In genomic region chr16:88727871-88728270, GRCh38 we compare ENCODE assay signal across 24 cellular contexts. TPM values are rescaled to one million over a fixed set of nuclear protein-coding genes. Genes with fewer than 3 reads are reported as not detected.
DNase-seq lines count a peak whose midpoint lies in the region; ATAC-seq and TF ChIP-seq lines count a peak whose summit lies in the region.
"Had no signal": no experiment of that assay in that cellular context is flagged by ENCODE, and none has a peak within 500 bp of the region (broad histone marks: within the 10 kb centered on the region; RNA-seq: fewer than 3 reads in every experiment).

No MANE protein-coding gene starts in this region.

- no peaks in the 10 kb centered on the region for H3K9me3 Mint-ChIP-seq in GM23338
- H3K9me3 Mint-ChIP-seq: activated CD4-positive, alpha-beta memory T cell treated with anti-CD3 and anti-CD28 coated beads, Interleukin-2, amount 10 ng/mL, durations not matched to agents 7 days and 5 days; activated T-cell treated with anti-CD3 and anti-CD28 coated beads, Interleukin-2, amount 50 U/mL, for 4 hours; brain; WTC11 had no signal

- WGBS in mesenchymal stem cell = 66% methylated on average over 20 of the region's 20 CpGs
- 48 to 72% (median 62%) methylated on average over 10 to 20 of the region's 20 CpGs for WGBS in stomach, 5 donors

- peaks cover 70 to 83% of the 10 kb centered on the region in 2 experiments for H3K36me3 ChIP-seq in mesenchymal stem cell (ENCODE audit: control insufficient read depth in 1 of 2, insufficient read depth in 2 of 2, low read depth in 1 of 2, low read length in 2 of 2)
- peaks cover 66 to 85% (median 85%) of the 10 kb centered on the region in 4 donors for H3K36me3 ChIP-seq in stomach
- no peaks in the 10 kb centered on the region for H3K36me3 ChIP-seq in GM23338 (ENCODE audit: insufficient read depth)
- peaks cover 80% of the 10 kb centered on the region for H3K36me3 ChIP-seq in effector memory CD4-positive, alpha-beta T cell (ENCODE audit: control insufficient read depth, insufficient read depth, low read length)
- H3K36me3 ChIP-seq: gastrocnemius medialis had no signal

- H3K9me3 ChIP-seq in mesenchymal stem cell (ENCODE audit: control insufficient read depth, low read length) (no peaks in the 10 kb centered on the region), stomach (no peaks in the 10 kb centered on the region)
- no peaks in the 10 kb centered on the region for H3K9me3 ChIP-seq in effector memory CD4-positive, alpha-beta T cell (ENCODE audit: control insufficient read depth, low read length)
- H3K9me3 ChIP-seq: gastrocnemius medialis, tibial nerve had no signal

- H3K18ac ChIP-seq in mesenchymal stem cell (ENCODE audit: low read depth in 1 of 2, low read length in 2 of 2) = no peak overlapping the region

- peak overlapping the region in 1 of 2 experiments; percentile 24 for H2BK12ac ChIP-seq in mesenchymal stem cell (ENCODE audit: low read length in 2 of 2)

- no peak overlapping the region for H4K8ac ChIP-seq in mesenchymal stem cell (ENCODE audit: low read length)

- H3K27me3 Mint-ChIP-seq in GM23338 (ENCODE audit: insufficient read depth, low read depth, poor library complexity) = peaks cover 21% of the 10 kb centered on the region
- H3K27me3 Mint-ChIP-seq: activated CD4-positive, alpha-beta memory T cell treated with anti-CD3 and anti-CD28 coated beads, Interleukin-2, amount 10 ng/mL, durations not matched to agents 7 days and 5 days; brain; CD4-positive, alpha-beta memory T cell had no signal

- H3K79me2 ChIP-seq in GM23338 (replicated peaks; ENCODE audit: insufficient read depth) = no peaks in the 10 kb centered on the region

- peak overlapping the region in 1 of 2 experiments; percentile 19 for H3K23ac ChIP-seq in mesenchymal stem cell (ENCODE audit: low read length in 2 of 2)

- no peak for TF ChIP-seq CTCF in stomach (IDR thresholded peaks at IDR 0.05)
- TF ChIP-seq CTCF in GM23338 (conservative IDR thresholded peaks at IDR 0.05; ENCODE audit: low read depth in 2 of 2) = no peak

- H4K91ac ChIP-seq in mesenchymal stem cell (ENCODE audit: low read length) = no peak overlapping the region

- H2BK15ac ChIP-seq in mesenchymal stem cell (ENCODE audit: low read depth, poor library complexity, severe bottlenecking) = no peak overlapping the region

- H2AK5ac ChIP-seq in mesenchymal stem cell (ENCODE audit: low read length, severe bottlenecking) = no peak overlapping the region

- H3K79me1 ChIP-seq in mesenchymal stem cell (replicated peaks; ENCODE audit: low read length, poor library complexity, severe bottlenecking) = peaks cover 5% of the 10 kb centered on the region

- H3K4me2 ChIP-seq in mesenchymal stem cell (ENCODE audit: low read length, poor library complexity, severe bottlenecking) (peak overlapping the region; percentile 10), GM23338 (no peak overlapping the region)

- TF ChIP-seq EP300 in stomach (IDR thresholded peaks at IDR 0.05) = no peak

- no peaks in the 10 kb centered on the region for H3F3A ChIP-seq in GM23338 (replicated peaks; ENCODE audit: low read depth)

- no peak overlapping the region for H3K27ac Mint-ChIP-seq in GM23338
- H3K27ac Mint-ChIP-seq: activated CD4-positive, alpha-beta memory T cell treated with anti-CD3 and anti-CD28 coated beads, Interleukin-2, amount 10 ng/mL, durations not matched to agents 7 days and 5 days; brain; WTC11 had no signal

- H3K4me1 ChIP-seq in mesenchymal stem cell (ENCODE audit: control insufficient read depth, insufficient read depth, low read depth, low read length) (peaks cover 21% of the 10 kb centered on the region), stomach (no peaks in the 10 kb centered on the region), GM23338 (ENCODE audit: insufficient read depth) (no peaks in the 10 kb centered on the region)
- peaks cover 2% of the 10 kb centered on the region for H3K4me1 ChIP-seq in effector memory CD4-positive, alpha-beta T cell (ENCODE audit: control insufficient read depth, insufficient read depth, low read length, poor library complexity, severe bottlenecking)
- H3K4me1 ChIP-seq: gastrocnemius medialis, tibial nerve had no signal

- no peak overlapping the region for H3K14ac ChIP-seq in mesenchymal stem cell (ENCODE audit: low read length in 2 of 2)

- ATAC-seq in GM23338 = no peak
- ATAC-seq: activated T-cell treated with anti-CD3 and anti-CD28 coated beads, Interleukin-2, amount 50 U/mL, for 4 hours; gastrocnemius medialis; WTC11 had no signal

- H3K4me3 ChIP-seq in mesenchymal stem cell (ENCODE audit: insufficient read depth in 1 of 2, low read depth in 1 of 2, low read length in 2 of 2) (no peak overlapping the region), stomach (no peak overlapping the region), GM23338 (no peak overlapping the region)
- no peak overlapping the region for H3K4me3 ChIP-seq in effector memory CD4-positive, alpha-beta T cell (ENCODE audit: insufficient read depth, low read depth, low read length, poor library complexity, severe bottlenecking)
- H3K4me3 ChIP-seq: gastrocnemius medialis, tibial nerve had no signal

- H2AFZ ChIP-seq in mesenchymal stem cell (ENCODE audit: low read depth, low read length) (no peak overlapping the region), GM23338 (no peak overlapping the region)

- intact Hi-C loops in stomach (cut with DNase I; ENCODE audit: low total_unique reads) = no loop called here

- no peaks in the 10 kb centered on the region for H3K4me1 Mint-ChIP-seq in GM23338
- H3K4me1 Mint-ChIP-seq: WTC11 had no signal

- H3K36me3 Mint-ChIP-seq in GM23338 (ENCODE audit: low read depth) = peaks cover 12% of the 10 kb centered on the region
- H3K36me3 Mint-ChIP-seq: brain, WTC11 had no signal

- no peak overlapping the region for H3K9ac ChIP-seq in mesenchymal stem cell (ENCODE audit: low read length)

- TF ChIP-seq POLR2A in stomach (IDR thresholded peaks at IDR 0.05) = no peak

- H2BK5ac ChIP-seq in mesenchymal stem cell (ENCODE audit: low read depth, low read length, poor library complexity, severe bottlenecking) = peak overlapping the region; percentile 53

- H3K9me2 ChIP-seq in GM23338 (ENCODE audit: insufficient read depth) = no peaks in the 10 kb centered on the region

- peak; percentile 21 for DNase-seq in NCI-H345 (lab: John Stamatoyannopoulos, UW)
- DNase-seq in NCI-H345 treated with DMSO at 0.1 percent for 48 hours (lab: John Stamatoyannopoulos, UW; ENCODE audit: unreplicated experiment) = no peak
- DNase-seq in ELF-1 (ENCODE audit: low read depth, low spot score) = peak; percentile 88
- peak; percentile 96 for DNase-seq in SK-N-DZ (ENCODE audit: low spot score)
- DNase-seq in mesenchymal stem cell = no peak
- DNase-seq in stomach = no peak
- no peak for DNase-seq in GM23338 (ENCODE audit: low spot score)
- no peak for DNase-seq in effector memory CD4-positive, alpha-beta T cell
- DNase-seq: ACHN; activated CD4-positive, alpha-beta memory T cell treated with anti-CD3 and anti-CD28 coated beads, Interleukin-2, amount 10 ng/mL, durations not matched to agents 7 days and 5 days; activated naive CD4-positive, alpha-beta T cell treated with anti-CD3 and anti-CD28 coated beads, Interleukin-2, amount 50 U/mL, for 16 hours; activated T-cell treated with anti-CD3 and anti-CD28 coated beads, Interleukin-2, amount 50 U/mL, for 4 hours; CD4-positive, alpha-beta memory T cell; EL; gastrocnemius medialis; Karpas-422; NCI-H1105 treated with DMSO at 0.1 percent for 48 hours; NCI-H226; nucleus accumbens; stimulated activated naive CD4-positive, alpha-beta T cell; T-helper 2 cell had no signal

- H2BK120ac ChIP-seq in mesenchymal stem cell (ENCODE audit: low read depth, low read length) = no peak overlapping the region

- no peaks in the 10 kb centered on the region for H3K27me3 ChIP-seq in mesenchymal stem cell (ENCODE audit: control insufficient read depth in 1 of 2, insufficient read depth in 1 of 2, low read length in 2 of 2)
- no peaks in the 10 kb centered on the region for H3K27me3 ChIP-seq in stomach
- H3K27me3 ChIP-seq in GM23338 (ENCODE audit: insufficient read depth) = no peaks in the 10 kb centered on the region
- H3K27me3 ChIP-seq in effector memory CD4-positive, alpha-beta T cell (replicated peaks; ENCODE audit: control insufficient read depth, insufficient read depth, low read length, poor library complexity, severe bottlenecking) = no peaks in the 10 kb centered on the region
- H3K27me3 ChIP-seq: gastrocnemius medialis, tibial nerve had no signal

- H3K4me3 Mint-ChIP-seq in GM23338 = no peak overlapping the region
- H3K4me3 Mint-ChIP-seq: activated CD4-positive, alpha-beta memory T cell treated with anti-CD3 and anti-CD28 coated beads, Interleukin-2, amount 10 ng/mL, durations not matched to agents 7 days and 5 days; activated T-cell treated with anti-CD3 and anti-CD28 coated beads, Interleukin-2, amount 50 U/mL, for 4 hours; brain; CD4-positive, alpha-beta memory T cell; WTC11 had no signal

- H3K27ac ChIP-seq in mesenchymal stem cell (ENCODE audit: low read length, poor library complexity, severe bottlenecking) (no peak overlapping the region), stomach (no peak overlapping the region), GM23338 (ENCODE audit: low read depth) (no peak overlapping the region)
- H3K27ac ChIP-seq in effector memory CD4-positive, alpha-beta T cell (ENCODE audit: insufficient read depth, low read length, poor library complexity, severe bottlenecking) = no peak overlapping the region
- H3K27ac ChIP-seq: gastrocnemius medialis, tibial nerve had no signal

- H4K20me1 ChIP-seq in GM23338 (replicated peaks; ENCODE audit: insufficient read depth) = no peaks in the 10 kb centered on the region

- H3K4ac ChIP-seq in mesenchymal stem cell (ENCODE audit: low read depth in 1 of 2, low read length in 2 of 2) = no peak overlapping the region

RNA-seq across cellular contexts. Expression of gene CTU2, which starts 21.6 kb away (rescaled TPM):
- 31.8 and 36.8 TPM in 2 replicates for polyA plus RNA-seq in SK-N-DZ (2014; cell fraction: cytosol; rRNA removed)
- 56.6 and 109 TPM in 2 replicates for polyA plus RNA-seq in SK-N-DZ (2014; cell fraction: nucleus; rRNA removed)
- 34.1 TPM for polyA plus RNA-seq in mesenchymal stem cell (2013, experiment 1 of 2)
- polyA plus RNA-seq in mesenchymal stem cell (2013, experiment 2 of 2) = 31.6 TPM
- total RNA-seq in stomach = 10 to 100 TPM in 3 of 5 donors, 1 to 10 TPM in 2; 1.8 to 53.3 (median 11.2) TPM
- polyA plus RNA-seq in stomach (10 to 100 TPM; 13.4 to 21.6 (median 16.1) TPM), GM23338 (2016; fragmentation: Nextera tagmentation; extraction: Ambion mirVana) (25.7 and 33.6 TPM in 2 replicates)
- total RNA-seq in GM23338 (2014; rRNA removed; shearing (Covaris generic)) = 15.4 and 22.3 TPM in 2 replicates

RNA-seq across cellular contexts. Expression of gene RNF166, which starts 21.7 kb away (rescaled TPM):
- polyA plus RNA-seq in SK-N-DZ (2014; cell fraction: cytosol; rRNA removed) = 50.9 and 65.7 TPM in 2 replicates
- polyA plus RNA-seq in SK-N-DZ (2014; cell fraction: nucleus; rRNA removed) = 115 and 130 TPM in 2 replicates
- polyA plus RNA-seq in mesenchymal stem cell (2013, experiment 1 of 2) = 12.6 TPM
- polyA plus RNA-seq in mesenchymal stem cell (2013, experiment 2 of 2) = 10.8 TPM
- total RNA-seq in stomach = 10 to 100 TPM in 4 of 5 donors, 1 to 10 TPM in 1; 8.8 to 31.9 (median 14.6) TPM
- polyA plus RNA-seq in stomach = 10 to 100 TPM; 11.5 to 20.6 (median 13.1) TPM
- total RNA-seq in GM23338 (2014; rRNA removed; shearing (Covaris generic)) = 39.6 and 43.4 TPM in 2 replicates
- polyA plus RNA-seq in GM23338 (2016; fragmentation: Nextera tagmentation; extraction: Ambion mirVana) = 24.9 and 27.8 TPM in 2 replicates

RNA-seq across cellular contexts. Expression of gene SNAI3, which starts 41.6 kb away (rescaled TPM):
- 0.22 and 0.82 TPM in 2 replicates for polyA plus RNA-seq in SK-N-DZ (2014; cell fraction: cytosol; rRNA removed)
- 0.16 and 0.21 TPM in 2 replicates for polyA plus RNA-seq in SK-N-DZ (2014; cell fraction: nucleus; rRNA removed)
- polyA plus RNA-seq in mesenchymal stem cell (2013, experiment 1 of 2) = 0.06 TPM
- 0.10 TPM for polyA plus RNA-seq in mesenchymal stem cell (2013, experiment 2 of 2)
- total RNA-seq in stomach = 1 to 10 TPM in 1 of 5 donors, under 1 TPM in 1, not detected in 3; 0.55 to 2.6 TPM
- polyA plus RNA-seq in stomach (1 to 10 TPM; 1.0 to 4.2 (median 1.5) TPM), GM23338 (2016; fragmentation: Nextera tagmentation; extraction: Ambion mirVana) (10.0 and 10.3 TPM in 2 replicates)
- 19.2 and 19.4 TPM in 2 replicates for total RNA-seq in GM23338 (2014; rRNA removed; shearing (Covaris generic))

RNA-seq across cellular contexts. Expression of gene PIEZO1, which starts 57.1 kb away (rescaled TPM):
- 37.9 and 52.7 TPM in 2 replicates for polyA plus RNA-seq in SK-N-DZ (2014; cell fraction: cytosol; rRNA removed)
- polyA plus RNA-seq in SK-N-DZ (2014; cell fraction: nucleus; rRNA removed) = 213 and 283 TPM in 2 replicates
- polyA plus RNA-seq in mesenchymal stem cell (2013, experiment 1 of 2) = 112 TPM
- polyA plus RNA-seq in mesenchymal stem cell (2013, experiment 2 of 2) = 108 TPM
- total RNA-seq in stomach = 100 to 1,000 TPM in 4 of 5 donors, 10 to 100 TPM in 1; 81.7 to 171 (median 128) TPM
- polyA plus RNA-seq in stomach (100 to 1,000 TPM in 1 of 3 donors, 10 to 100 TPM in 2; 43.7 to 153 (median 49.1) TPM), GM23338 (2016; fragmentation: Nextera tagmentation; extraction: Ambion mirVana) (29.6 and 30.4 TPM in 2 replicates)
- 56.2 and 70.1 TPM in 2 replicates for total RNA-seq in GM23338 (2014; rRNA removed; shearing (Covaris generic))

Comparison
In these comparisons a context has a peak if more than half of its experiments do, and no peak if none do; other contexts are left out.
1. DNase-seq: peak in NCI-H345 (single experiment), ELF-1 (single experiment) and SK-N-DZ (single experiment); none in NCI-H345 treated with DMSO at 0.1 percent for 48 hours (single experiment), mesenchymal stem cell (single experiment), stomach (single experiment), GM23338 (single experiment) and effector memory CD4-positive, alpha-beta T cell (0 of 3).